1 cellular context compared by ENCODE assay signal in genomic region chr6:116287668-116288282, GRCh38.
TF ChIP-seq lines count a peak whose summit lies in the region.

No MANE protein-coding gene starts in this region.

TF ChIP-seq in endothelial cell of umbilical vein, 7 proteins besides CTCF, POLR2A, EP300 and RAD21 (continued from another document):
- no peak for TF ChIP-seq MAX (IDR thresholded peaks at IDR 0.05; ENCODE audit: insufficient read depth, insufficient read length)
- no peak for TF ChIP-seq FOS (IDR thresholded peaks at IDR 0.05; ENCODE audit: borderline replicate concordance, insufficient read depth, low read length)
- no peak for TF ChIP-seq EZH2 (IDR thresholded peaks at IDR 0.05; ENCODE audit: borderline replicate concordance, low read depth, low read length, severe bottlenecking)
- TF ChIP-seq JUN (IDR thresholded peaks at IDR 0.05; ENCODE audit: borderline replicate concordance, insufficient read depth, insufficient read length, low read depth): no peak
